8 cellular contexts compared by ENCODE assay signal in the genomic region with DNA sequence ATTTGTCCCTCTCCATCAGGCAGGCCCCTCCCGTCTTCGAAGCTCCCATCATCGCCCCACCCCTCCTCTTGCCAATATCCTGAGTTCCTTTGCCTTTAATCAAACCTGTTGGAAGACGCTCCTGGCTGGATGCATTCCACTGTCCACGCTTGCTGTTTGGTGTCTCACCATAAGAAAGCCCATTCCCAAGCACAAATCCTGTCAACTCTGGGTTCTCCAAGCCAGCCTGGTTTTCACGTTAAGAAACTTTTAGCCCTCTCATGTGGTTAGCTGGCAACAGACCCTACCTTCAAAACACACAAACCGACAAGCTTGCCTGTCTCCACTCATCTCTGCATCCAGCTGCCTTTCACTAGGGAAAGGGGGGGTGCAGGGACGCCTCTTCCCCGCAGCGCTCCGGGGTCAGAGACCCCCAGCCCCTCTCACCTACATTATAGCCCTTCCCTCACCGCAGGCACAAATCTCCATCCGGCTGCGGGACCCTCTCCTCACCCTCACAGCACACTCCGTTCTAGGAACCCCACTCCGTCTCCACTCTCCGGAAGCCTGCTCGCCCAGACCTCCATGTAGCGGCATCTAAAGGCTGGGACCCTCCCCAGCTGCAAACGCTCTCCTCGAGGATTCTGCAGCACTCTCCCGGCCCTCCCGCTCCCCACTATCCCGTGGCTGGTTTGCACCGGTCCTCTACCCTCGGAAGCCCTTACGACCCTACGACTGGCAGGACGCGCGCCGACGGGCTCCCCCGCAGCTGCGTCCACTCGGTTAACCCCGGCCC. TPM values are rescaled to one million over a fixed set of nuclear protein-coding genes. Genes with fewer than 3 reads are reported as not detected.
DNase-seq lines count a peak whose midpoint lies in the region; ATAC-seq and TF ChIP-seq lines count a peak whose summit lies in the region.

No MANE protein-coding gene starts in this region.

- peaks cover 1% of the 10 kb centered on the region for H3K36me3 Mint-ChIP-seq in activated CD4-positive, alpha-beta T cell treated with anti-CD3 and anti-CD28 coated beads for 36 hours (ENCODE audit: low read depth)
- H3K36me3 Mint-ChIP-seq in endothelial cell (ENCODE audit: low read depth, unreplicated experiment) (peaks cover 40% of the 10 kb centered on the region), nephron (ENCODE audit: low read depth) (peaks cover 4% of the 10 kb centered on the region)

- no peaks in the 10 kb centered on the region for H3K27me3 Mint-ChIP-seq in activated CD4-positive, alpha-beta T cell treated with anti-CD3 and anti-CD28 coated beads for 36 hours
- H3K27me3 Mint-ChIP-seq in endothelial cell (ENCODE audit: unreplicated experiment) (peaks cover 32% of the 10 kb centered on the region), nephron (ENCODE audit: low read depth) (no peaks in the 10 kb centered on the region)

- peak overlapping the region; percentile 83 for H3K4me3 Mint-ChIP-seq in activated CD4-positive, alpha-beta T cell treated with anti-CD3 and anti-CD28 coated beads for 36 hours
- H3K4me3 Mint-ChIP-seq in endothelial cell (ENCODE audit: unreplicated experiment) = peak overlapping the region; percentile 99
- H3K4me3 Mint-ChIP-seq in nephron = peak overlapping the region; percentile 90 to 92 (median 92)

- H3K27ac Mint-ChIP-seq in activated CD4-positive, alpha-beta T cell treated with anti-CD3 and anti-CD28 coated beads for 36 hours = peak overlapping the region; percentile 68
- H3K27ac Mint-ChIP-seq in endothelial cell (ENCODE audit: unreplicated experiment) (peak overlapping the region; percentile 91), nephron (peak overlapping the region; percentile 17 to 88 (median 82))

- TF ChIP-seq CTCF in endothelial cell (IDR thresholded peaks at IDR 0.05; ENCODE audit: unreplicated experiment) = no peak
- TF ChIP-seq CTCF in nephron (IDR thresholded peaks at IDR 0.05; ENCODE audit: unreplicated experiment in 3 of 3) = no peak

- intact Hi-C loops in activated CD4-positive, alpha-beta T cell treated with anti-CD3 and anti-CD28 coated beads for 36 hours (cut with DNase I, micrococcal nuclease) = loop anchor here (1.0 to 10.0 kb wide), 5 partner anchors 56 to 278 kb away; partner anchors contain the start of genes SLC25A38 (in 2 of the 2) and SCN11A (in 1 of the 2)

- ATAC-seq in activated CD4-positive, alpha-beta T cell treated with anti-CD3 and anti-CD28 coated beads for 36 hours = peak; percentile 3
- ATAC-seq in GM19452 (IDR thresholded peaks at IDR 0.05; ENCODE audit: unreplicated experiment) (no peak), HG03280 (IDR thresholded peaks at IDR 0.05; ENCODE audit: unreplicated experiment) (no peak)

- POLR2A ChIA-PET in activated CD4-positive, alpha-beta T cell treated with anti-CD3 and anti-CD28 coated beads for 36 hours (lab: Charles Lee) = no interaction called here

- DNase-seq in activated CD4-positive, alpha-beta T cell treated with anti-CD3 and anti-CD28 coated beads for 36 hours = no peak
- no peak for DNase-seq in activated CD4-positive, alpha-beta T cell treated with anti-CD3 and anti-CD28 coated beads, Interleukin-2, amount 50 U/mL, for 1 hour
- DNase-seq in RKO (ENCODE audit: low spot score) (peak; percentile 48), endothelial cell (ENCODE audit: low spot score) (no peak), NCI-H510A (lab: John Stamatoyannopoulos, UW) (no peak)

- H3K9me3 Mint-ChIP-seq in activated CD4-positive, alpha-beta T cell treated with anti-CD3 and anti-CD28 coated beads for 36 hours (ENCODE audit: low read depth) = no peaks in the 10 kb centered on the region
- H3K9me3 Mint-ChIP-seq in endothelial cell (ENCODE audit: unreplicated experiment) = no peaks in the 10 kb centered on the region
- no peaks in the 10 kb centered on the region for H3K9me3 Mint-ChIP-seq in nephron

- peaks cover 36% of the 10 kb centered on the region for H3K4me1 Mint-ChIP-seq in activated CD4-positive, alpha-beta T cell treated with anti-CD3 and anti-CD28 coated beads for 36 hours
- H3K4me1 Mint-ChIP-seq in endothelial cell (ENCODE audit: unreplicated experiment) = peaks cover 65% of the 10 kb centered on the region
- peaks cover 46% of the 10 kb centered on the region for H3K4me1 Mint-ChIP-seq in nephron

- CTCF ChIA-PET in activated CD4-positive, alpha-beta T cell treated with anti-CD3 and anti-CD28 coated beads for 36 hours (lab: Charles Lee) = interaction anchor here (0.9 to 5.3 kb wide), 7 partner anchors 47 to 185 kb away, joined by 3 to 29 read pairs (median 3); no protein-coding TSS in a partner anchor

RNA-seq across cellular contexts. Expression of gene GORASP1, which starts 1.0 kb away (rescaled TPM):
- total RNA-seq in activated CD4-positive, alpha-beta T cell treated with anti-CD3 and anti-CD28 coated beads for 36 hours = 10 to 100 TPM; 23.0 to 23.8 TPM
- 130 TPM for total RNA-seq in endothelial cell (ENCODE audit: unreplicated experiment)

RNA-seq across cellular contexts. Expression of gene TTC21A, which starts 1.0 kb away (rescaled TPM):
- total RNA-seq in activated CD4-positive, alpha-beta T cell treated with anti-CD3 and anti-CD28 coated beads for 36 hours = 1 to 10 TPM; 1.8 to 2.3 TPM
- total RNA-seq in endothelial cell (ENCODE audit: unreplicated experiment) = 41.7 TPM

RNA-seq across cellular contexts. Expression of gene CSRNP1, which starts 46.9 kb away (rescaled TPM):
- 10 to 100 TPM; 68.3 to 78.5 TPM for total RNA-seq in activated CD4-positive, alpha-beta T cell treated with anti-CD3 and anti-CD28 coated beads for 36 hours
- total RNA-seq in endothelial cell (ENCODE audit: unreplicated experiment) = 20.8 TPM

RNA-seq across cellular contexts. Expression of gene WDR48, which starts 54.7 kb away (rescaled TPM):
- 10 to 100 TPM; 33.3 to 36.5 TPM for total RNA-seq in activated CD4-positive, alpha-beta T cell treated with anti-CD3 and anti-CD28 coated beads for 36 hours
- total RNA-seq in endothelial cell (ENCODE audit: unreplicated experiment) = 33.4 TPM

RNA-seq across cellular contexts. Expression of gene SCN11A, which starts 54.7 kb away (rescaled TPM):
- total RNA-seq in activated CD4-positive, alpha-beta T cell treated with anti-CD3 and anti-CD28 coated beads for 36 hours = under 1 TPM; 0.07 to 0.09 TPM
- 0.69 TPM for total RNA-seq in endothelial cell (ENCODE audit: unreplicated experiment)

Comparison
In these comparisons a context has a peak if more than half of its experiments do, and no peak if none do; other contexts are left out.
1. RNA of gene TTC21A, which starts 1.0 kb away (total RNA-seq): 41.7 TPM in endothelial cell (single experiment); 1.8 to 2.3 TPM in activated CD4-positive, alpha-beta T cell treated with anti-CD3 and anti-CD28 coated beads for 36 hours; every median in the first group is over 10 times any median in the second.
2. Peak in every context shown above with its lines, with median percentiles within 50 percentile points of each other: H3K27ac Mint-ChIP-seq and H3K4me3 Mint-ChIP-seq.